9 cellular contexts compared by ENCODE assay signal in the genomic region with DNA sequence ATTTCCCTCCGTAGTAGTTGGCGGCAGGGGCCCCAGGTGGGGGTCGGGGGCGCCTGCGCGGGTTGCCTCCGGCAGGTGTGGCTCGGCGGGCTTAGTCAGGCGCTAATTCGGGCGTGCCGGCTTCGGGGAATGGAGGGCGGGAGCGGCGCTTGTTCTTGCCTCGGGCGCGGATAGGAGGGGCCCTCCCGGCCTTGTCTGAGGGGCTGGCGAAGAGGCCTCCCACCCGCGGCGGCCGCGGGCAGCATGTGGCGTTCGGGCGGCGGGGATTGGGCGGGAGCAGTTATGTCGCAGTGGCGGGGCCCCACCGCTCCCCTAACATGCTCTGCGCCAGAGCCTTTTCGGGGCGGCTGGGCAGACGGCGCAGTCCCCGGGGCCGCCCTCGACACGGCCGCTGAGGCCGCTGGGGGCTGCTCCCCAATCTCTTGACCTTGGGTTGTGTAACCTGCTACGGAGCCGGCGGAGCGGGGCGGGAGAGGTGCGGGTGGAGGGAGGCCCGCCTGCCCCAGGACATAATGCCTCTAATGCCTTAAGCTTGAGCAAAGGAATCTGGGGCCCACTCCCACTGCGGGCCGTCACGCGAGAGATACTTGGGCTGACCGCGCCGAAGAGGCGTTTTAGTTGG. TPM values are rescaled to one million over a fixed set of nuclear protein-coding genes. Genes with fewer than 3 reads are reported as not detected.
A peak's percentile ranks its signal among the peaks of the same experiment; 100 is the strongest.
DNase-seq lines count a peak whose midpoint lies in the region; ATAC-seq, FAIRE-seq and TF ChIP-seq lines count a peak whose summit lies in the region.
"Had no signal": no experiment of that assay in that cellular context is flagged by ENCODE, and none has a peak within 500 bp of the region (broad histone marks: within the 10 kb centered on the region; RNA-seq: fewer than 3 reads in every experiment).

No MANE protein-coding gene starts in this region.

- peak overlapping the region; percentile 97 for H3K4me3 ChIP-seq in GM08714 (ENCODE audit: low read length)
- peak overlapping the region; percentile 94 for H3K4me3 ChIP-seq in OCI-LY3 (ENCODE audit: low read length)
- H3K4me3 ChIP-seq in fibroblast of villous mesenchyme (ENCODE audit: low read depth, low read length) = peak overlapping the region; percentile 94
- peak overlapping the region; percentile 83 for H3K4me3 ChIP-seq in neural progenitor cell
- H3K4me3 ChIP-seq in stomach smooth muscle (ENCODE audit: low read length in 2 of 2) = peak overlapping the region; percentile 89 to 90

- peak overlapping the region; percentile 91 for H3K4me3 Mint-ChIP-seq in neural progenitor cell

- no peak for TF ChIP-seq CTCF in OCI-LY3 (IDR thresholded peaks at IDR 0.05; ENCODE audit: low read depth, low read length)
- no peak for TF ChIP-seq CTCF in fibroblast of villous mesenchyme (IDR thresholded peaks at IDR 0.05; ENCODE audit: insufficient read depth, low read depth, low read length)
- no peak for TF ChIP-seq CTCF in neural progenitor cell (IDR thresholded peaks at IDR 0.05)

- H3K9me3 ChIP-seq in OCI-LY3 (ENCODE audit: insufficient read depth, low read length) (no peaks in the 10 kb centered on the region), neural progenitor cell (ENCODE audit: low read depth) (no peaks in the 10 kb centered on the region), stomach smooth muscle (ENCODE audit: control insufficient read depth in 2 of 2, low read length in 2 of 2) (no peaks in the 10 kb centered on the region)

- H3K27me3 ChIP-seq in OCI-LY3 (ENCODE audit: low read depth, low read length) = no peaks in the 10 kb centered on the region
- no peaks in the 10 kb centered on the region for H3K27me3 ChIP-seq in neural progenitor cell
- H3K27me3 ChIP-seq in stomach smooth muscle (ENCODE audit: control insufficient read depth in 1 of 2, insufficient read depth in 2 of 2, low read length in 2 of 2) = no peaks in the 10 kb centered on the region

- H3K9ac ChIP-seq in OCI-LY3 (ENCODE audit: low read length) = peak overlapping the region; percentile 86
- peak overlapping the region; percentile 82 for H3K9ac ChIP-seq in neural progenitor cell
- peak overlapping the region; percentile 86 to 94 for H3K9ac ChIP-seq in stomach smooth muscle (ENCODE audit: low read length in 2 of 2)

- H2AFZ ChIP-seq in OCI-LY3 (ENCODE audit: low read depth, low read length) = no peak overlapping the region
- H2AFZ ChIP-seq in neural progenitor cell (replicated peaks) = no peak overlapping the region

- peak overlapping the region; percentile 61 for H3K27ac ChIP-seq in OCI-LY3 (ENCODE audit: low read length)
- peak overlapping the region; percentile 81 for H3K27ac ChIP-seq in neural progenitor cell
- peak overlapping the region; percentile 92 for H3K27ac ChIP-seq in stomach smooth muscle (ENCODE audit: low read length)

- peaks cover 78% of the 10 kb centered on the region for H3K79me2 ChIP-seq in OCI-LY3 (ENCODE audit: low read length)
- H3K79me2 ChIP-seq in neural progenitor cell (ENCODE audit: low read depth) = peaks cover 73% of the 10 kb centered on the region

- peaks cover 54% of the 10 kb centered on the region for H4K20me1 ChIP-seq in OCI-LY3 (ENCODE audit: insufficient read depth, low read length)
- peaks cover 57% of the 10 kb centered on the region for H4K20me1 ChIP-seq in neural progenitor cell (ENCODE audit: low read depth)

- H3K9me3 Mint-ChIP-seq in neural progenitor cell = no peaks in the 10 kb centered on the region

- peak overlapping the region; percentile 78 for H3K4me2 ChIP-seq in OCI-LY3 (ENCODE audit: low read length)
- H3K4me2 ChIP-seq in neural progenitor cell = peak overlapping the region; percentile 73

- H3K27me3 Mint-ChIP-seq in neural progenitor cell (ENCODE audit: insufficient read depth, low read depth) = no peaks in the 10 kb centered on the region

- peaks cover 42% of the 10 kb centered on the region for H3K4me1 Mint-ChIP-seq in neural progenitor cell

- no peak for FAIRE-seq in GM12891 (lab: Jason Lieb, UNC)
- FAIRE-seq: endometrium had no signal

- peaks cover 41% of the 10 kb centered on the region for H3K4me1 ChIP-seq in OCI-LY3 (ENCODE audit: low read length)
- peaks cover 49% of the 10 kb centered on the region for H3K4me1 ChIP-seq in neural progenitor cell
- peaks cover 8% of the 10 kb centered on the region for H3K4me1 ChIP-seq in stomach smooth muscle (ENCODE audit: control insufficient read depth, insufficient read depth, low read length)

- peak; percentile 65 for DNase-seq in activated T-helper 9 cell treated with anti-CD3 and anti-CD28 coated beads, Interleukin-2, amount 50 U/mL, for 16 hours (ENCODE audit: low read depth)
- peak; percentile 30 for DNase-seq in fibroblast of villous mesenchyme (ENCODE audit: low read depth)
- peak; percentile 75 for DNase-seq in neural progenitor cell (ENCODE audit: low spot score)
- DNase-seq in GM12891 (ENCODE audit: insufficient read length, low spot score) = no peak

- H3F3A ChIP-seq in neural progenitor cell (ENCODE audit: low read depth) = peaks cover 33% of the 10 kb centered on the region

- no peak for TF ChIP-seq POLR2A in GM12891 (IDR thresholded peaks at IDR 0.05; ENCODE audit: low read depth, low read length)

- peak overlapping the region; percentile 44 for H3K27ac Mint-ChIP-seq in neural progenitor cell

- ATAC-seq in HG02938 (IDR thresholded peaks at IDR 0.05; ENCODE audit: unreplicated experiment) = peak; percentile 12

- peaks cover 5% of the 10 kb centered on the region for H3K36me3 Mint-ChIP-seq in neural progenitor cell

- H3K36me3 ChIP-seq in OCI-LY3 (replicated peaks; ENCODE audit: low read depth, low read length) (peaks cover 7% of the 10 kb centered on the region), neural progenitor cell (no peaks in the 10 kb centered on the region), stomach smooth muscle (ENCODE audit: control insufficient read depth in 2 of 2, insufficient read depth in 2 of 2, low read length in 2 of 2) (no peaks in the 10 kb centered on the region)

TF ChIP-seq in GM12891, 5 proteins besides CTCF, POLR2A, EP300 and RAD21:
- no peak for TF ChIP-seq POU2F2 (IDR thresholded peaks at IDR 0.05; ENCODE audit: low read depth, low read length)
- TF ChIP-seq SPI1 (IDR thresholded peaks at IDR 0.05; ENCODE audit: low read depth, low read length) = no peak
- no peak for TF ChIP-seq POLR2AphosphoS5 (IDR thresholded peaks at IDR 0.05; ENCODE audit: low read depth, low read length)
- TF ChIP-seq TAF1 (IDR thresholded peaks at IDR 0.05; ENCODE audit: low read depth, low read length) = no peak
- TF ChIP-seq PAX5 (IDR thresholded peaks at IDR 0.05; ENCODE audit: insufficient read depth, low read length, severe bottlenecking) = no peak

RNA-seq across cellular contexts. Expression of gene AMD1, which starts 1.1 kb away (rescaled TPM):
- 80.5 and 123 TPM in 2 replicates for total RNA-seq in fibroblast of villous mesenchyme
- 94.0 and 142 TPM in 2 replicates for total RNA-seq in neural progenitor cell (ENCODE audit: low replicate concordance)
- polyA plus RNA-seq in GM12891 (2012; ENCODE audit: low read depth, missing spikeins) = 48.9 TPM
